Comparison of ENCODE assay signal across 26 cellular contexts in genomic region chr11:86194998-86195397, GRCh38.
"Had no signal": no experiment of that assay in that cellular context is flagged by ENCODE, and none has a peak within 500 bp of the region (broad histone marks: within the 10 kb centered on the region; RNA-seq: fewer than 3 reads in every experiment).

No MANE protein-coding gene starts in this region.

- H3K36me3 Mint-ChIP-seq: natural killer cell treated with Interleukin-12 subunit alpha and Interleukin-12 subunit beta and Interleukin-15 and Interleukin-18, amount 100 ng/mL, for 72 hours; stimulated activated naive B cell treated with anti-CD40 and anti-IgM and Interleukin-4, amounts not matched to agents 10 μg/mL and 1 μg/mL and 100 μg/mL, for 72 hours; type B pancreatic cell had no signal

- H3K36me3 ChIP-seq: heart left ventricle, left ventricle myocardium inferior, pancreas, right lobe of liver, stomach, suprapubic skin, thoracic aorta, tibial artery, uterus had no signal

- H3K27ac ChIP-seq: left ventricle myocardium inferior, pancreas, psoas muscle, right lobe of liver, stomach, suprapubic skin, thoracic aorta, tibial artery, uterus had no signal

- H3K9me3 Mint-ChIP-seq: immature natural killer cell; natural killer cell treated with Interleukin-12 subunit alpha and Interleukin-12 subunit beta and Interleukin-15 and Interleukin-18, amount 100 ng/mL, for 72 hours; type B pancreatic cell had no signal

- H3K4me3 Mint-ChIP-seq: immature natural killer cell; naive thymus-derived CD4-positive, alpha-beta T cell; natural killer cell treated with Interleukin-12 subunit alpha and Interleukin-12 subunit beta and Interleukin-15 and Interleukin-18, amount 100 ng/mL, for 72 hours; stimulated activated naive B cell treated with anti-CD40 and anti-IgM and Interleukin-4, amounts not matched to agents 10 μg/mL and 1 μg/mL and 100 μg/mL, for 72 hours; type B pancreatic cell had no signal

- H3K27me3 ChIP-seq: heart left ventricle, pancreas, right lobe of liver, stomach, suprapubic skin, tibial artery, uterus had no signal

- H3K9me3 ChIP-seq: heart left ventricle, left ventricle myocardium inferior, mucosa of descending colon, pancreas, psoas muscle, right lobe of liver, stomach, suprapubic skin, thoracic aorta, tibial artery, uterus had no signal

- DNase-seq: heart left ventricle; hypothalamus; immature natural killer cell; kidney; left ventricle myocardium inferior; midbrain; mucosa of descending colon; naive thymus-derived CD4-positive, alpha-beta T cell; nucleus accumbens; pancreas; posterior cingulate gyrus; psoas muscle; right lobe of liver; stimulated activated CD4-positive, alpha-beta T cell treated with anti-CD3 and anti-CD28 coated beads, Interleukin-1b, Interleukin-23, amount 100 ng/mL, for 48 hours; stimulated activated CD4-positive, alpha-beta T cell treated with anti-CD3 and anti-CD28 coated beads, Interleukin-2, amount 100 ng/mL, for 48 hours; stimulated activated naive B cell treated with anti-CD40 and anti-IgM and Interleukin-4, amounts not matched to agents 10 μg/mL and 1 μg/mL and 100 μg/mL, for 72 hours; stimulated activated naive CD8-positive, alpha-beta T cell treated with anti-CD3 and anti-CD28 coated beads, Interleukin-15, Interleukin-2, amounts not matched to agents 100 U/mL and 50 U/mL, for 24 hours; stomach; tibial artery; uterus had no signal

- H3K4me3 ChIP-seq: heart left ventricle, left ventricle myocardium inferior, lung, mucosa of descending colon, pancreas, psoas muscle, right lobe of liver, smooth muscle cell, stomach, suprapubic skin, thoracic aorta, tibial artery, uterus had no signal

- H3K27me3 Mint-ChIP-seq: natural killer cell treated with Interleukin-12 subunit alpha and Interleukin-12 subunit beta and Interleukin-15 and Interleukin-18, amount 100 ng/mL, for 72 hours; stimulated activated naive B cell treated with anti-CD40 and anti-IgM and Interleukin-4, amounts not matched to agents 10 μg/mL and 1 μg/mL and 100 μg/mL, for 72 hours had no signal

- H3K4me1 ChIP-seq: uterus had no signal

- ATAC-seq: heart left ventricle; mucosa of descending colon; naive thymus-derived CD4-positive, alpha-beta T cell; natural killer cell treated with Interleukin-12 subunit alpha and Interleukin-12 subunit beta and Interleukin-15 and Interleukin-18, amount 100 ng/mL, for 72 hours; pancreas; psoas muscle; right lobe of liver; stimulated activated naive B cell treated with anti-CD40 and anti-IgM and Interleukin-4, amounts not matched to agents 10 μg/mL and 1 μg/mL and 100 μg/mL, for 72 hours; stimulated activated naive CD8-positive, alpha-beta T cell treated with anti-CD3 and anti-CD28 coated beads, Interleukin-15, Interleukin-2, amounts not matched to agents 100 U/mL and 50 U/mL, for 24 hours had no signal

- H3K27ac Mint-ChIP-seq: immature natural killer cell; stimulated activated naive B cell treated with anti-CD40 and anti-IgM and Interleukin-4, amounts not matched to agents 10 μg/mL and 1 μg/mL and 100 μg/mL, for 72 hours; type B pancreatic cell had no signal
